7 cellular contexts compared by ENCODE assay signal in genomic region chr20:30378721-30379120, GRCh38.
DNase-seq lines count a peak whose midpoint lies in the region; ATAC-seq and TF ChIP-seq lines count a peak whose summit lies in the region.
"Not testable (repeated sequence)": the region's sequence is repeated elsewhere in the genome, so short reads cannot be mapped to it uniquely, and the experiment has no call there.

No MANE protein-coding gene starts in this region.

- peak overlapping the region; percentile 76 for H3K4me2 ChIP-seq in GM23248 (ENCODE audit: unreplicated experiment)

- H3F3A ChIP-seq in GM23248 (ENCODE audit: insufficient read depth), result not testable (repeated sequence)

- in situ Hi-C loops in GM23248 (cut with MboI), result not testable (repeated sequence)

- H3K27ac ChIP-seq in CD4-positive, CD25-positive, alpha-beta regulatory T cell (ENCODE audit: insufficient read depth, low read length, poor library complexity, severe bottlenecking); GM23248: not testable (repeated sequence)

- not testable (repeated sequence) for ATAC-seq in CD4-positive, CD25-positive, alpha-beta regulatory T cell (ENCODE audit: low read depth in 2 of 2); activated CD8-positive, alpha-beta T cell treated with anti-CD3 and anti-CD28 coated beads for 36 hours; central memory CD8-positive, alpha-beta T cell (replicated peaks; ENCODE audit: extremely low read depth, poor library complexity, severe bottlenecking); naive thymus-derived CD8-positive, alpha-beta T cell

- intact Hi-C loops in activated CD8-positive, alpha-beta T cell treated with anti-CD3 and anti-CD28 coated beads for 36 hours (cut with micrococcal nuclease), result not testable (repeated sequence)

- peaks cover 24 to 64% (median 31%) of the 10 kb centered on the region in 4 donors for H3K4me1 Mint-ChIP-seq in CD4-positive, CD25-positive, alpha-beta regulatory T cell
- H3K4me1 Mint-ChIP-seq in T-helper 1 cell treated with Interleukin-12 subunit alpha and Interleukin-12 subunit beta and Interleukin-4 antibody, amounts not matched to agents 30 μg/mL and 1 μg/mL, for 36 hours (ENCODE audit: low read depth), result peaks cover 33% of the 10 kb centered on the region
- H3K4me1 Mint-ChIP-seq in activated CD8-positive, alpha-beta T cell treated with anti-CD3 and anti-CD28 coated beads for 36 hours (ENCODE audit: low read depth), result peaks cover 38% of the 10 kb centered on the region
- H3K4me1 Mint-ChIP-seq in activated naive CD4-positive, alpha-beta T cell treated with anti-CD3 and anti-CD28 coated beads, Interleukin-2, amount 10 ng/mL, durations not matched to agents 7 days and 5 days, result peaks cover 41% of the 10 kb centered on the region
- H3K4me1 Mint-ChIP-seq in central memory CD8-positive, alpha-beta T cell, result peaks cover 50% of the 10 kb centered on the region
- peaks cover 24 to 52% (median 34%) of the 10 kb centered on the region in 4 donors for H3K4me1 Mint-ChIP-seq in naive thymus-derived CD8-positive, alpha-beta T cell

- not testable (repeated sequence) for TF ChIP-seq CTCF in activated CD8-positive, alpha-beta T cell treated with anti-CD3 and anti-CD28 coated beads for 36 hours (IDR thresholded peaks at IDR 0.05)

- peaks cover 33% of the 10 kb centered on the region for H3K79me2 ChIP-seq in GM23248 (ENCODE audit: insufficient read depth)

- POLR2A ChIA-PET in activated CD8-positive, alpha-beta T cell treated with anti-CD3 and anti-CD28 coated beads for 36 hours (lab: Charles Lee); naive thymus-derived CD8-positive, alpha-beta T cell (lab: Charles Lee): not testable (repeated sequence)

- H3K9ac ChIP-seq in GM23248, result not testable (repeated sequence)

- CTCF ChIA-PET in activated CD8-positive, alpha-beta T cell treated with anti-CD3 and anti-CD28 coated beads for 36 hours (lab: Charles Lee); activated naive CD4-positive, alpha-beta T cell treated with anti-CD3 and anti-CD28 coated beads, Interleukin-2, amount 10 ng/mL, durations not matched to agents 7 days and 5 days (lab: Charles Lee): not testable (repeated sequence)

- not testable (repeated sequence) for H3K9me3 ChIP-seq in CD4-positive, CD25-positive, alpha-beta regulatory T cell (ENCODE audit: control insufficient read depth in 2 of 2, low read length in 2 of 2); GM23248 (ENCODE audit: low read depth)

- not testable (repeated sequence) for H3K36me3 ChIP-seq in CD4-positive, CD25-positive, alpha-beta regulatory T cell (ENCODE audit: control insufficient read depth, insufficient read depth, low read length); GM23248 (ENCODE audit: low read depth)

- peaks cover 18% of the 10 kb centered on the region for H3K36me3 Mint-ChIP-seq in CD4-positive, CD25-positive, alpha-beta regulatory T cell
- peaks cover 26% of the 10 kb centered on the region for H3K36me3 Mint-ChIP-seq in T-helper 1 cell treated with Interleukin-12 subunit alpha and Interleukin-12 subunit beta and Interleukin-4 antibody, amounts not matched to agents 30 μg/mL and 1 μg/mL, for 36 hours (ENCODE audit: low read depth)
- peaks cover 16% of the 10 kb centered on the region for H3K36me3 Mint-ChIP-seq in activated CD8-positive, alpha-beta T cell treated with anti-CD3 and anti-CD28 coated beads for 36 hours (ENCODE audit: low read depth)
- peaks cover 22% of the 10 kb centered on the region for H3K36me3 Mint-ChIP-seq in activated naive CD4-positive, alpha-beta T cell treated with anti-CD3 and anti-CD28 coated beads, Interleukin-2, amount 10 ng/mL, durations not matched to agents 7 days and 5 days
- peaks cover 40% of the 10 kb centered on the region for H3K36me3 Mint-ChIP-seq in central memory CD8-positive, alpha-beta T cell (ENCODE audit: insufficient read depth)
- H3K36me3 Mint-ChIP-seq in naive thymus-derived CD8-positive, alpha-beta T cell, result peaks cover 0 to 36% (median 5%) of the 10 kb centered on the region in 3 donors

- H3K9me3 Mint-ChIP-seq in CD4-positive, CD25-positive, alpha-beta regulatory T cell; activated CD8-positive, alpha-beta T cell treated with anti-CD3 and anti-CD28 coated beads for 36 hours; activated naive CD4-positive, alpha-beta T cell treated with anti-CD3 and anti-CD28 coated beads, Interleukin-2, amount 10 ng/mL, durations not matched to agents 7 days and 5 days; central memory CD8-positive, alpha-beta T cell: not testable (repeated sequence)
- H3K9me3 Mint-ChIP-seq in T-helper 1 cell treated with Interleukin-12 subunit alpha and Interleukin-12 subunit beta and Interleukin-4 antibody, amounts not matched to agents 30 μg/mL and 1 μg/mL, for 36 hours, result peaks cover 10% of the 10 kb centered on the region
- peaks cover 0 to 16% (median 2%) of the 10 kb centered on the region in 9 donors for H3K9me3 Mint-ChIP-seq in naive thymus-derived CD8-positive, alpha-beta T cell

- H3K4me1 ChIP-seq in CD4-positive, CD25-positive, alpha-beta regulatory T cell (ENCODE audit: control insufficient read depth, insufficient read depth, low read length, poor library complexity, severe bottlenecking); GM23248 (ENCODE audit: insufficient read depth): not testable (repeated sequence)

- not testable (repeated sequence) for DNase-seq in CD4-positive, CD25-positive, alpha-beta regulatory T cell; GM23248; activated CD8-positive, alpha-beta T cell treated with anti-CD3 and anti-CD28 coated beads for 36 hours; activated naive CD4-positive, alpha-beta T cell treated with anti-CD3 and anti-CD28 coated beads, Interleukin-2, amount 10 ng/mL, durations not matched to agents 7 days and 5 days; central memory CD8-positive, alpha-beta T cell (ENCODE audit: low spot score in 2 of 2); naive thymus-derived CD8-positive, alpha-beta T cell

- H2AFZ ChIP-seq in GM23248, result not testable (repeated sequence)

- peak overlapping the region in 3 of 4 donors; percentile 11 to 92 (median 89) for H3K4me3 Mint-ChIP-seq in CD4-positive, CD25-positive, alpha-beta regulatory T cell
- peak overlapping the region; percentile 91 for H3K4me3 Mint-ChIP-seq in T-helper 1 cell treated with Interleukin-12 subunit alpha and Interleukin-12 subunit beta and Interleukin-4 antibody, amounts not matched to agents 30 μg/mL and 1 μg/mL, for 36 hours
- H3K4me3 Mint-ChIP-seq in activated CD8-positive, alpha-beta T cell treated with anti-CD3 and anti-CD28 coated beads for 36 hours, result peak overlapping the region; percentile 90
- peak overlapping the region; percentile 92 for H3K4me3 Mint-ChIP-seq in activated naive CD4-positive, alpha-beta T cell treated with anti-CD3 and anti-CD28 coated beads, Interleukin-2, amount 10 ng/mL, durations not matched to agents 7 days and 5 days
- H3K4me3 Mint-ChIP-seq in central memory CD8-positive, alpha-beta T cell, result peak overlapping the region; percentile 78
- H3K4me3 Mint-ChIP-seq in naive thymus-derived CD8-positive, alpha-beta T cell, result peak overlapping the region in 8 of 10 donors; percentile 37 to 94 (median 89)

- H3K27ac Mint-ChIP-seq in CD4-positive, CD25-positive, alpha-beta regulatory T cell, result peak overlapping the region in 1 of 3 donors; percentile 25
- peak overlapping the region; percentile 45 for H3K27ac Mint-ChIP-seq in T-helper 1 cell treated with Interleukin-12 subunit alpha and Interleukin-12 subunit beta and Interleukin-4 antibody, amounts not matched to agents 30 μg/mL and 1 μg/mL, for 36 hours
- not testable (repeated sequence) for H3K27ac Mint-ChIP-seq in activated CD8-positive, alpha-beta T cell treated with anti-CD3 and anti-CD28 coated beads for 36 hours; activated naive CD4-positive, alpha-beta T cell treated with anti-CD3 and anti-CD28 coated beads, Interleukin-2, amount 10 ng/mL, durations not matched to agents 7 days and 5 days; central memory CD8-positive, alpha-beta T cell (ENCODE audit: low read depth)
- peak overlapping the region in 4 of 10 donors; percentile 25 to 89 (median 42) for H3K27ac Mint-ChIP-seq in naive thymus-derived CD8-positive, alpha-beta T cell

- H3K27me3 Mint-ChIP-seq in CD4-positive, CD25-positive, alpha-beta regulatory T cell; T-helper 1 cell treated with Interleukin-12 subunit alpha and Interleukin-12 subunit beta and Interleukin-4 antibody, amounts not matched to agents 30 μg/mL and 1 μg/mL, for 36 hours (ENCODE audit: low read depth); activated CD8-positive, alpha-beta T cell treated with anti-CD3 and anti-CD28 coated beads for 36 hours; activated naive CD4-positive, alpha-beta T cell treated with anti-CD3 and anti-CD28 coated beads, Interleukin-2, amount 10 ng/mL, durations not matched to agents 7 days and 5 days; central memory CD8-positive, alpha-beta T cell; naive thymus-derived CD8-positive, alpha-beta T cell: not testable (repeated sequence)

- peak overlapping the region; percentile 89 for H3K4me3 ChIP-seq in CD4-positive, CD25-positive, alpha-beta regulatory T cell (ENCODE audit: low read depth, low read length)
- not testable (repeated sequence) for H3K4me3 ChIP-seq in GM23248

- WGBS in GM23248 (ENCODE audit: low coverage in 1 of 2, low lambda C conversion rate in 2 of 2, missing lambda C conversion rate in 2 of 2), 2 experiments, result 90 to 100% methylated on average over 1 of the region's 1 CpG

- H3K27me3 ChIP-seq in CD4-positive, CD25-positive, alpha-beta regulatory T cell (ENCODE audit: control insufficient read depth, insufficient read depth, low read length); GM23248 (replicated peaks; ENCODE audit: insufficient read depth): not testable (repeated sequence)

- not testable (repeated sequence) for H3K9me2 ChIP-seq in GM23248 (ENCODE audit: insufficient read depth)

- not testable (repeated sequence) for H4K20me1 ChIP-seq in GM23248 (ENCODE audit: insufficient read depth)
